24 cellular contexts compared by ENCODE assay signal in genomic region chr10:20975236-20975635, GRCh38.
"Had no signal": no experiment of that assay in that cellular context is flagged by ENCODE, and none has a peak within 500 bp of the region (broad histone marks: within the 10 kb centered on the region; RNA-seq: fewer than 3 reads in every experiment).

No MANE protein-coding gene starts in this region.

- ATAC-seq: foreskin keratinocyte; gastroesophageal sphincter; heart left ventricle; left lobe of liver; natural killer cell treated with Interleukin-12 subunit alpha and Interleukin-12 subunit beta and Interleukin-15 and Interleukin-18, amount 100 ng/mL, for 72 hours; pancreas; right lobe of liver had no signal

- H3K36me3 Mint-ChIP-seq: memory B cell; natural killer cell treated with Interleukin-12 subunit alpha and Interleukin-12 subunit beta and Interleukin-15 and Interleukin-18, amount 100 ng/mL, for 72 hours had no signal

- H3K4me1 ChIP-seq: foreskin keratinocyte, gastroesophageal sphincter, vagina had no signal

- H2AFZ ChIP-seq: hepatocyte had no signal

- H3K4me3 Mint-ChIP-seq: memory B cell; natural killer cell treated with Interleukin-12 subunit alpha and Interleukin-12 subunit beta and Interleukin-15 and Interleukin-18, amount 100 ng/mL, for 72 hours; neural crest cell had no signal

- H3K9me3 Mint-ChIP-seq: memory B cell; natural killer cell treated with Interleukin-12 subunit alpha and Interleukin-12 subunit beta and Interleukin-15 and Interleukin-18, amount 100 ng/mL, for 72 hours had no signal

- H3K27me3 Mint-ChIP-seq: progenitor cell of endocrine pancreas had no signal

- H3K36me3 ChIP-seq: gastroesophageal sphincter, heart left ventricle, neutrophil, pancreas, right lobe of liver, stomach, thyroid gland, vagina had no signal

- DNase-seq: cortex of kidney; foreskin keratinocyte; heart left ventricle; kidney; pancreas; right lobe of liver; small intestine; stimulated activated CD4-positive, alpha-beta T cell treated with anti-CD3 and anti-CD28 coated beads, Interleukin-15, amount 100 ng/mL, for 24 hours; stimulated activated CD4-positive, alpha-beta T cell treated with anti-CD3 and anti-CD28 coated beads, Interleukin-2, amount 100 ng/mL, for 48 hours; stimulated activated CD8-positive, alpha-beta memory T cell treated with anti-CD3 and anti-CD28 coated beads, Interleukin-4, amount 100 ng/mL, for 48 hours; stimulated activated naive CD4-positive, alpha-beta T cell; stomach; thyroid gland; trophoblast cell had no signal

- H3K79me2 ChIP-seq: hepatocyte had no signal

- H3K27ac ChIP-seq: foreskin keratinocyte, gastroesophageal sphincter, heart left ventricle, hepatocyte, neutrophil, pancreas, right lobe of liver, stomach, thyroid gland, vagina had no signal

- H3K27me3 ChIP-seq: foreskin keratinocyte, gastroesophageal sphincter, heart left ventricle, hepatocyte, neutrophil, pancreas, right lobe of liver, stomach, thyroid gland, vagina had no signal

- H3K27ac Mint-ChIP-seq: memory B cell; natural killer cell treated with Interleukin-12 subunit alpha and Interleukin-12 subunit beta and Interleukin-15 and Interleukin-18, amount 100 ng/mL, for 72 hours; progenitor cell of endocrine pancreas had no signal

- H3K4me3 ChIP-seq: gastroesophageal sphincter, heart left ventricle, hepatocyte, lung, pancreas, right lobe of liver, stomach, thyroid gland, vagina had no signal

- H3K4me2 ChIP-seq: hepatocyte had no signal
